In the genomic region with DNA sequence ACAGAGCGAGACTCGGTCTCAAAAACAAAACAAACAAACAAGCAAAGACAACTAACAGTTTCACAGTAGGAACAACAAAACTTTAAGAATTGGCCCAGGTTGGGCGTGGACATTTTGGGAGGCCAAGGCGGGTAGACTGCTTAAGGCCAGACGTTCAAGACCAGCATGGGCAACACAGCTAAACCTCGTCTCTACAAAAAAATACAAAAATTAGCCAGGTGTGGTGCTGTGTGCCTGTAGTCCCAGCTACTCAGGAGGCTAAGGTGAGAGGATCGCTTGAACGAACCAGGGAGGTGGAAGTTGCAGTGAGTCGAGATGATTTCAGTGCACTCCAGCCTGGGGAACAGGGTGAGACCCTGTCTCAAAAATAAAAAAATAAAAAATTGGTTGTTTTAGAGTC, we compare ENCODE assay signal across 15 cellular contexts. TPM values are rescaled to one million over a fixed set of nuclear protein-coding genes. Genes with fewer than 3 reads are reported as not detected.
DNase-seq lines count a peak whose midpoint lies in the region; TF ChIP-seq lines count a peak whose summit lies in the region.
"Had no signal": no experiment of that assay in that cellular context is flagged by ENCODE, and none has a peak within 500 bp of the region (broad histone marks: within the 10 kb centered on the region; RNA-seq: fewer than 3 reads in every experiment).

No MANE protein-coding gene starts in this region.

- H3K36me3 Mint-ChIP-seq in CD8-positive, alpha-beta memory T cell = peaks cover 0 to 55% (median 5%) of the 10 kb centered on the region in 3 donors
- peaks cover 10% of the 10 kb centered on the region; the same call in 1 of the 2 replicates for H3K36me3 Mint-ChIP-seq in HFFc6 (ENCODE audit: low read depth)
- H3K36me3 Mint-ChIP-seq in chondrocyte (ENCODE audit: low read depth) = no peaks in the 10 kb centered on the region

- CTCF ChIA-PET in CD8-positive, alpha-beta memory T cell (lab: Charles Lee) = interaction anchor here (0.8 to 3.9 kb wide), 9 partner anchors 10 to 230 kb away, joined by 3 to 20 read pairs (median 4); a partner anchor contains a TSS

- no peaks in the 10 kb centered on the region for H3K9me3 Mint-ChIP-seq in CD8-positive, alpha-beta memory T cell
- H3K9me3 Mint-ChIP-seq in HFFc6 = no peaks in the 10 kb centered on the region
- no peaks in the 10 kb centered on the region for H3K9me3 Mint-ChIP-seq in chondrocyte (ENCODE audit: low read depth)
- H3K9me3 Mint-ChIP-seq: activated naive CD4-positive, alpha-beta T cell treated with anti-CD3 and anti-CD28 coated beads for 36 hours had no signal

- no peaks in the 10 kb centered on the region for H3K27me3 Mint-ChIP-seq in CD8-positive, alpha-beta memory T cell
- peaks cover 2% of the 10 kb centered on the region; the same call in 1 of the 2 replicates for H3K27me3 Mint-ChIP-seq in HFFc6 (ENCODE audit: insufficient read depth)
- H3K27me3 Mint-ChIP-seq in chondrocyte (ENCODE audit: low read depth) = no peaks in the 10 kb centered on the region

- H3K4me3 Mint-ChIP-seq in CD8-positive, alpha-beta memory T cell = no peak overlapping the region
- H3K4me3 Mint-ChIP-seq in HFFc6 (no peak overlapping the region), chondrocyte (ENCODE audit: unreplicated experiment) (no peak overlapping the region)
- H3K4me3 Mint-ChIP-seq: activated naive CD4-positive, alpha-beta T cell treated with anti-CD3 and anti-CD28 coated beads for 36 hours had no signal

- no peaks in the 10 kb centered on the region for H3K9me3 ChIP-seq in CD8-positive, alpha-beta memory T cell (ENCODE audit: low read length)
- H3K9me3 ChIP-seq in neutrophil = no peaks in the 10 kb centered on the region
- H3K9me3 ChIP-seq: BE2C, ovary, Peyer's patch had no signal

- POLR2A ChIA-PET in CD8-positive, alpha-beta memory T cell (lab: Charles Lee) = no interaction called here

- TF ChIP-seq CTCF in HFFc6 (IDR thresholded peaks at IDR 0.05) (no peak), chondrocyte (IDR thresholded peaks at IDR 0.05) (no peak), neutrophil (IDR thresholded peaks at IDR 0.05) (no peak)

- H3K4me1 ChIP-seq in CD8-positive, alpha-beta memory T cell (ENCODE audit: insufficient read depth, low read length) = peaks cover 27% of the 10 kb centered on the region
- peaks cover 27 to 28% of the 10 kb centered on the region in 2 experiments for H3K4me1 ChIP-seq in neutrophil (ENCODE audit: control insufficient read depth in 1 of 2, insufficient read depth in 1 of 2, low read depth in 1 of 2, low read length in 1 of 2)
- H3K4me1 ChIP-seq: BE2C had no signal

- peaks cover 45 to 80% (median 68%) of the 10 kb centered on the region in 3 donors for H3K4me1 Mint-ChIP-seq in CD8-positive, alpha-beta memory T cell
- H3K4me1 Mint-ChIP-seq in HFFc6 (ENCODE audit: low read depth) (peaks cover 29% of the 10 kb centered on the region), chondrocyte (ENCODE audit: low read depth) (peaks cover 11% of the 10 kb centered on the region)

- no peak for DNase-seq in CD8-positive, alpha-beta memory T cell
- DNase-seq in HFFc6 (no peak), chondrocyte (ENCODE audit: low spot score) (no peak), NCI-H1694 treated with DMSO at 0.1 percent for 48 hours (lab: John Stamatoyannopoulos, UW) (no peak), SKM-1 treated with dmso at 0.1 percent for 144 hours (lab: John Stamatoyannopoulos, UW; ENCODE audit: unreplicated experiment) (no peak)
- no peak for DNase-seq in activated CD4-positive, alpha-beta T cell treated with anti-CD3 and anti-CD28 coated beads for 1 hour
- DNase-seq: activated CD4-positive, alpha-beta T cell treated with anti-CD3 and anti-CD28 coated beads, Interleukin-2, amount 50 U/mL, for 1 hour; activated naive CD4-positive, alpha-beta T cell treated with anti-CD3 and anti-CD28 coated beads for 36 hours; BE2C; GDM1; NCI-H1417 treated with DMSO at 0.1 percent for 48 hours; ovary; Peyer's patch; stimulated activated CD4-positive, alpha-beta T cell treated with anti-CD3 and anti-CD28 coated beads, Interleukin-2, amount 100 ng/mL, for 48 hours had no signal

- H3K36me3 ChIP-seq in CD8-positive, alpha-beta memory T cell (ENCODE audit: insufficient read depth, low read length) = peaks cover 10% of the 10 kb centered on the region
- peaks cover 48% of the 10 kb centered on the region for H3K36me3 ChIP-seq in neutrophil
- H3K36me3 ChIP-seq: BE2C, ovary had no signal

- H3K27ac ChIP-seq in CD8-positive, alpha-beta memory T cell (ENCODE audit: low read depth, low read length) = no peak overlapping the region
- peak overlapping the region; percentile 16 for H3K27ac ChIP-seq in neutrophil
- H3K27ac ChIP-seq: ovary, Peyer's patch had no signal

- H3K27ac Mint-ChIP-seq in CD8-positive, alpha-beta memory T cell = peak overlapping the region in 5 of 8 donors; percentile 26 to 82 (median 68)
- H3K27ac Mint-ChIP-seq in HFFc6 (peak overlapping the region; percentile 86), chondrocyte (ENCODE audit: unreplicated experiment) (peak overlapping the region; percentile 49)

- H3K4me3 ChIP-seq in CD8-positive, alpha-beta memory T cell (ENCODE audit: low read length) = no peak overlapping the region
- no peak overlapping the region for H3K4me3 ChIP-seq in neutrophil (ENCODE audit: low read depth in 1 of 2, low read length in 1 of 2)
- H3K4me3 ChIP-seq: ovary, Peyer's patch had no signal

- H3K27me3 ChIP-seq in CD8-positive, alpha-beta memory T cell (ENCODE audit: insufficient read depth, low read length, poor library complexity, severe bottlenecking) = no peaks in the 10 kb centered on the region
- no peaks in the 10 kb centered on the region for H3K27me3 ChIP-seq in neutrophil
- H3K27me3 ChIP-seq: BE2C, ovary, Peyer's patch had no signal

RNA-seq across cellular contexts. Expression of a gene that starts 13.5 kb away (rescaled TPM):
- 10 to 100 TPM; 39.9 to 40.7 TPM for total RNA-seq in CD8-positive, alpha-beta memory T cell
- polyA plus RNA-seq in CD8-positive, alpha-beta memory T cell = 49.9 TPM
- 10 to 100 TPM; 24.8 to 29.7 (median 27.0) TPM for total RNA-seq in HFFc6 (2021; fragmentation: NEBNext Ultra II Directional; extraction: Animal tissue kit (Norgen Biotek cat#: 25700))
- total RNA-seq in chondrocyte = 18.8 to 24.9 TPM (median 19.6 TPM) in 3 replicates
